In the genomic region with DNA sequence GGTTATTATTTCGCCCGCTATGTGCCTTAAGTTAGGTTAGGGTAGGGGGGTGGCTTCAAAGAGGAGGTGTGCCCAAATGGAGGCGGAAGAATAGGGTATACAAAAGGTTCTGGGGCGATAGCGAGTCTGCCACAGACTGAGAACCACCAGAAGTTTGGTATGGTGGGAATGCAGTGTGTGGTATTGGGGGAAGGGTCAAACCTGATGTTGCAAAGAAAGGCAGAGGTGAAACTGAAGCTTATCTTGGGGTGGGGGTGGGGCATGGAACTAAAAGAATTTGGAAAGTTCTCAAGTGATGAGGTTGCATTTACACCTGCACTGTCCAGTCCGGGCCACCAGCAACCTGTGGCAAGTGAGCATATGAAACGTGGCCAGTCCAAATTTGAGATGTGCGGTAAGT, we compare ENCODE assay signal across 22 cellular contexts. TPM values are rescaled to one million over a fixed set of nuclear protein-coding genes. Genes with fewer than 3 reads are reported as not detected.
"Had no signal": no experiment of that assay in that cellular context is flagged by ENCODE, and none has a peak within 500 bp of the region (broad histone marks: within the 10 kb centered on the region; RNA-seq: fewer than 3 reads in every experiment).

No MANE protein-coding gene starts in this region.

- H3K9me3 ChIP-seq: SJSA1 had no signal

- H3K27ac ChIP-seq: SJSA1, SK-N-MC had no signal

- DNase-seq: KBM-7, MV-4-11, NCI-H1048, NCI-H1105, NCI-H1417, NCI-H1436 treated with DMSO at 0.1 percent for 48 hours, NCI-H1694, NCI-H1930, NCI-H2081, NCI-H2107, NCI-H226, NCI-H446, NCI-H510A, NCI-H524 treated with DMSO at 0.1 percent for 48 hours, NCI-H69, NCI-H774, Right ventricle myocardium superior, RPMI8226, SIG-M5 had no signal

- H3K36me3 ChIP-seq: SJSA1 had no signal

- H3K4me3 ChIP-seq: SJSA1, SK-N-MC had no signal

- H3K27me3 ChIP-seq: SJSA1 had no signal

- H3K4me1 ChIP-seq: SJSA1 had no signal

RNA-seq across cellular contexts. Expression of gene CCBE1, which starts 11.8 kb away (rescaled TPM):
- total RNA-seq: HT-29 had no signal
